In the genomic region with DNA sequence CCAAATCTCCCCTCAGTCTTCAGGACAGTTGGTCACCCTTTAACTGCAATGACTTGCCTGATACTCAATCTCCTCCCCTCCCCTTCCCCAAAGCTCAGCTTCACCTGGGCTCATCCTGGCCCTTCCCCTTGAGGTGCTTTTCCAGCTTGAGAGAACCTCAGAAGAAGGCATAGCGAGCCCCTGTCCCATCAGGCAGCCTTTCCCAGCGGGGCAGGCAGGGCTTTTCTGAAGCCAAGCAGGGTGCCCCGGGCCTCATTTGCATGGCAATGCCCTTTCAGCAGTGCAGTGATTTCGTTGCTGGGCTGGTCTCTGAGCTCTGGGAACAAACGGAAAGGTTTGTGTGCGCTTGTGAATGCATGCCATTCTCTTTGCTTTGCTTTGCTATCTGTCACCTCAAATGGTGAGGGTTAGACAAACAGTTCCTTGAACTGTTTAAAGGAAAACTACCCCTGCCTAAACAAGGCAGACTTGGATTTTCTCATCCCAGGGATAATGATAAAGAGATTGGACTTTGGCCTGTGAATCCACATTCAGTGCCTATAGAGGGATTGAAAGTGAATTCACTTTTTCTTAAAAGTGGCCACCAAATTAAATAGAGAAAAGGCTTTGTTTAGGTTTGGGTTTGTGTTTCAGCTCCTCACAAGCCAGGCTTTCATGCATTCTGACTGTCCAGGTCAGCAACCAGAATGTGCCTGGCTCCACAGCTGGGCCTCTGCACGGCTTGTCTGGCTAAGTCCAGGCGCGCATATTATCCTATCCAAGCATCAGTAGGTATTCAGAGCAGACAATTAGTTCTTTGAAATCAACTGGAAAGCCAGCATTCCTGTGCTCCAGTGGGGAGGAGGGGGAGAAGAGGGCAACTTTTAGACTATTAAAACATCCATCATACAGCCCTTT, we compare ENCODE assay signal across 2 cellular contexts.
A peak's percentile ranks its signal among the peaks of the same experiment; 100 is the strongest.
TF ChIP-seq lines count a peak whose summit lies in the region.

No MANE protein-coding gene starts in this region.

TF ChIP-seq in GM23338, 12 proteins besides CTCF, POLR2A, EP300 and RAD21 (continued from another document):
- TF ChIP-seq, protein P1, sequence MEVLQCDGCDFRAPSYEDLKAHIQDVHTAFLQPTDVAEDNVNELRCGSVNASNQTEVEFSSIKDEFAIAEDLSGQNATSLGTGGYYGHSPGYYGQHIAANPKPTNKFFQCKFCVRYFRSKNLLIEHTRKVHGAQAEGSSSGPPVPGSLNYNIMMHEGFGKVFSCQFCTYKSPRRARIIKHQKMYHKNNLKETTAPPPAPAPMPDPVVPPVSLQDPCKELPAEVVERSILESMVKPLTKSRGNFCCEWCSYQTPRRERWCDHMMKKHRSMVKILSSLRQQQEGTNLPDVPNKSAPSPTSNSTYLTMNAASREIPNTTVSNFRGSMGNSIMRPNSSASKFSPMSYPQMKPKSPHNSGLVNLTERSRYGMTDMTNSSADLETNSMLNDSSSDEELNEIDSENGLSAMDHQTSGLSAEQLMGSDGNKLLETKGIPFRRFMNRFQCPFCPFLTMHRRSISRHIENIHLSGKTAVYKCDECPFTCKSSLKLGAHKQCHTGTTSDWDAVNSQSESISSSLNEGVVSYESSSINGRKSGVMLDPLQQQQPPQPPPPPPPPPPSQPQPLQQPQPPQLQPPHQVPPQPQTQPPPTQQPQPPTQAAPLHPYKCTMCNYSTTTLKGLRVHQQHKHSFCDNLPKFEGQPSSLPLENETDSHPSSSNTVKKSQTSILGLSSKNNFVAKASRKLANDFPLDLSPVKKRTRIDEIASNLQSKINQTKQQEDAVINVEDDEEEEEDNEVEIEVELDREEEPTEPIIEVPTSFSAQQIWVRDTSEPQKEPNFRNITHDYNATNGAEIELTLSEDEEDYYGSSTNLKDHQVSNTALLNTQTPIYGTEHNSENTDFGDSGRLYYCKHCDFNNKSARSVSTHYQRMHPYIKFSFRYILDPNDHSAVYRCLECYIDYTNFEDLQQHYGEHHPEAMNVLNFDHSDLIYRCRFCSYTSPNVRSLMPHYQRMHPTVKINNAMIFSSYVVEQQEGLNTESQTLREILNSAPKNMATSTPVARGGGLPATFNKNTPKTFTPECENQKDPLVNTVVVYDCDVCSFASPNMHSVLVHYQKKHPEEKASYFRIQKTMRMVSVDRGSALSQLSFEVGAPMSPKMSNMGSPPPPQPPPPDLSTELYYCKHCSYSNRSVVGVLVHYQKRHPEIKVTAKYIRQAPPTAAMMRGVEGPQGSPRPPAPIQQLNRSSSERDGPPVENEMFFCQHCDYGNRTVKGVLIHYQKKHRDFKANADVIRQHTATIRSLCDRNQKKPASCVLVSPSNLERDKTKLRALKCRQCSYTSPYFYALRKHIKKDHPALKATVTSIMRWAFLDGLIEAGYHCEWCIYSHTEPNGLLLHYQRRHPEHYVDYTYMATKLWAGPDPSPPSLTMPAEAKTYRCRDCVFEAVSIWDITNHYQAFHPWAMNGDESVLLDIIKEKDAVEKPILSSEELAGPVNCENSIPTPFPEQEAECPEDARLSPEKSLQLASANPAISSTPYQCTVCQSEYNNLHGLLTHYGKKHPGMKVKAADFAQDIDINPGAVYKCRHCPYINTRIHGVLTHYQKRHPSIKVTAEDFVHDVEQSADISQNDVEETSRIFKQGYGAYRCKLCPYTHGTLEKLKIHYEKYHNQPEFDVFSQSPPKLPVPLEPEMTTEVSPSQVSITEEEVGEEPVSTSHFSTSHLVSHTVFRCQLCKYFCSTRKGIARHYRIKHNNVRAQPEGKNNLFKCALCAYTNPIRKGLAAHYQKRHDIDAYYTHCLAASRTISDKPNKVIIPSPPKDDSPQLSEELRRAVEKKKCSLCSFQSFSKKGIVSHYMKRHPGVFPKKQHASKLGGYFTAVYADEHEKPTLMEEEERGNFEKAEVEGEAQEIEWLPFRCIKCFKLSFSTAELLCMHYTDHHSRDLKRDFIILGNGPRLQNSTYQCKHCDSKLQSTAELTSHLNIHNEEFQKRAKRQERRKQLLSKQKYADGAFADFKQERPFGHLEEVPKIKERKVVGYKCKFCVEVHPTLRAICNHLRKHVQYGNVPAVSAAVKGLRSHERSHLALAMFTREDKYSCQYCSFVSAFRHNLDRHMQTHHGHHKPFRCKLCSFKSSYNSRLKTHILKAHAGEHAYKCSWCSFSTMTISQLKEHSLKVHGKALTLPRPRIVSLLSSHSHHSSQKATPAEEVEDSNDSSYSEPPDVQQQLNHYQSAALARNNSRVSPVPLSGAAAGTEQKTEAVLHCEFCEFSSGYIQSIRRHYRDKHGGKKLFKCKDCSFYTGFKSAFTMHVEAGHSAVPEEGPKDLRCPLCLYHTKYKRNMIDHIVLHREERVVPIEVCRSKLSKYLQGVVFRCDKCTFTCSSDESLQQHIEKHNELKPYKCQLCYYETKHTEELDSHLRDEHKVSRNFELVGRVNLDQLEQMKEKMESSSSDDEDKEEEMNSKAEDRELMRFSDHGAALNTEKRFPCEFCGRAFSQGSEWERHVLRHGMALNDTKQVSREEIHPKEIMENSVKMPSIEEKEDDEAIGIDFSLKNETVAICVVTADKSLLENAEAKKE (CRISPR knock-in tag; IDR thresholded peaks at IDR 0.05) = peak; percentile 100
- TF ChIP-seq ZNF331 (CRISPR knock-in tag; IDR thresholded peaks at IDR 0.05; ENCODE audit: low read depth) (peak; percentile 68), POLR2AphosphoS5 (IDR thresholded peaks at IDR 0.05; ENCODE audit: low read depth) (peak; percentile 67)
- TF ChIP-seq, protein P2, sequence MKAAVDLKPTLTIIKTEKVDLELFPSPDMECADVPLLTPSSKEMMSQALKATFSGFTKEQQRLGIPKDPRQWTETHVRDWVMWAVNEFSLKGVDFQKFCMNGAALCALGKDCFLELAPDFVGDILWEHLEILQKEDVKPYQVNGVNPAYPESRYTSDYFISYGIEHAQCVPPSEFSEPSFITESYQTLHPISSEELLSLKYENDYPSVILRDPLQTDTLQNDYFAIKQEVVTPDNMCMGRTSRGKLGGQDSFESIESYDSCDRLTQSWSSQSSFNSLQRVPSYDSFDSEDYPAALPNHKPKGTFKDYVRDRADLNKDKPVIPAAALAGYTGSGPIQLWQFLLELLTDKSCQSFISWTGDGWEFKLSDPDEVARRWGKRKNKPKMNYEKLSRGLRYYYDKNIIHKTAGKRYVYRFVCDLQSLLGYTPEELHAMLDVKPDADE (IDR thresholded peaks at IDR 0.05) = no peak
- TF ChIP-seq, protein P3, sequence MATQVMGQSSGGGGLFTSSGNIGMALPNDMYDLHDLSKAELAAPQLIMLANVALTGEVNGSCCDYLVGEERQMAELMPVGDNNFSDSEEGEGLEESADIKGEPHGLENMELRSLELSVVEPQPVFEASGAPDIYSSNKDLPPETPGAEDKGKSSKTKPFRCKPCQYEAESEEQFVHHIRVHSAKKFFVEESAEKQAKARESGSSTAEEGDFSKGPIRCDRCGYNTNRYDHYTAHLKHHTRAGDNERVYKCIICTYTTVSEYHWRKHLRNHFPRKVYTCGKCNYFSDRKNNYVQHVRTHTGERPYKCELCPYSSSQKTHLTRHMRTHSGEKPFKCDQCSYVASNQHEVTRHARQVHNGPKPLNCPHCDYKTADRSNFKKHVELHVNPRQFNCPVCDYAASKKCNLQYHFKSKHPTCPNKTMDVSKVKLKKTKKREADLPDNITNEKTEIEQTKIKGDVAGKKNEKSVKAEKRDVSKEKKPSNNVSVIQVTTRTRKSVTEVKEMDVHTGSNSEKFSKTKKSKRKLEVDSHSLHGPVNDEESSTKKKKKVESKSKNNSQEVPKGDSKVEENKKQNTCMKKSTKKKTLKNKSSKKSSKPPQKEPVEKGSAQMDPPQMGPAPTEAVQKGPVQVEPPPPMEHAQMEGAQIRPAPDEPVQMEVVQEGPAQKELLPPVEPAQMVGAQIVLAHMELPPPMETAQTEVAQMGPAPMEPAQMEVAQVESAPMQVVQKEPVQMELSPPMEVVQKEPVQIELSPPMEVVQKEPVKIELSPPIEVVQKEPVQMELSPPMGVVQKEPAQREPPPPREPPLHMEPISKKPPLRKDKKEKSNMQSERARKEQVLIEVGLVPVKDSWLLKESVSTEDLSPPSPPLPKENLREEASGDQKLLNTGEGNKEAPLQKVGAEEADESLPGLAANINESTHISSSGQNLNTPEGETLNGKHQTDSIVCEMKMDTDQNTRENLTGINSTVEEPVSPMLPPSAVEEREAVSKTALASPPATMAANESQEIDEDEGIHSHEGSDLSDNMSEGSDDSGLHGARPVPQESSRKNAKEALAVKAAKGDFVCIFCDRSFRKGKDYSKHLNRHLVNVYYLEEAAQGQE (IDR thresholded peaks at IDR 0.05; ENCODE audit: unreplicated experiment) = no peak

TF ChIP-seq in HEK293T, 16 proteins besides CTCF, POLR2A, EP300 and RAD21 (continued from another document):
- TF ChIP-seq, protein P4, sequence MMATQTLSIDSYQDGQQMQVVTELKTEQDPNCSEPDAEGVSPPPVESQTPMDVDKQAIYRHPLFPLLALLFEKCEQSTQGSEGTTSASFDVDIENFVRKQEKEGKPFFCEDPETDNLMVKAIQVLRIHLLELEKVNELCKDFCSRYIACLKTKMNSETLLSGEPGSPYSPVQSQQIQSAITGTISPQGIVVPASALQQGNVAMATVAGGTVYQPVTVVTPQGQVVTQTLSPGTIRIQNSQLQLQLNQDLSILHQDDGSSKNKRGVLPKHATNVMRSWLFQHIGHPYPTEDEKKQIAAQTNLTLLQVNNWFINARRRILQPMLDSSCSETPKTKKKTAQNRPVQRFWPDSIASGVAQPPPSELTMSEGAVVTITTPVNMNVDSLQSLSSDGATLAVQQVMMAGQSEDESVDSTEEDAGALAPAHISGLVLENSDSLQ (IDR thresholded peaks at IDR 0.05) = no peak
- TF ChIP-seq BHLHE40 (IDR thresholded peaks at IDR 0.05; ENCODE audit: borderline replicate concordance) = no peak
